17 cellular contexts compared by ENCODE assay signal in genomic region chr17:57678393-57678792, GRCh38.
"Had no signal": no experiment of that assay in that cellular context is flagged by ENCODE, and none has a peak within 500 bp of the region (broad histone marks: within the 10 kb centered on the region; RNA-seq: fewer than 3 reads in every experiment).

No MANE protein-coding gene starts in this region.

- H3K27me3 ChIP-seq: heart left ventricle, left lung, sigmoid colon had no signal

- H3K27ac ChIP-seq: heart left ventricle, left lung, psoas muscle, sigmoid colon, VCaP had no signal

- H3K9me3 ChIP-seq: heart left ventricle, left lung, psoas muscle, sigmoid colon had no signal

- DNase-seq: activated CD4-positive, alpha-beta T cell treated with anti-CD3 and anti-CD28 coated beads for 4 hours; activated CD8-positive, alpha-beta T cell treated with anti-CD3 and anti-CD28 coated beads for 36 hours; activated gamma-delta T cell treated with Interleukin-2 at 50 U/mL for 16 hours; activated T-cell treated with anti-CD3 and anti-CD28 coated beads for 4 hours; left lung; psoas muscle; sigmoid colon; stimulated activated CD4-positive, alpha-beta T cell treated with anti-CD3 and anti-CD28 coated beads, Interleukin-12 subunit alpha, Interleukin-12 subunit beta, amount 100 ng/mL, for 4 hours; stimulated activated naive CD4-positive, alpha-beta T cell treated with Interleukin-2 at 50 U/mL for 16 hours; T-cell; T1000 had no signal

- H3K4me1 ChIP-seq: heart left ventricle, left lung, sigmoid colon had no signal

- H3K4me3 ChIP-seq: heart left ventricle, left lung, psoas muscle, sigmoid colon had no signal

- FAIRE-seq: bronchial epithelial cell, frontal cortex, islet of Langerhans had no signal

- ATAC-seq: activated CD8-positive, alpha-beta T cell treated with anti-CD3 and anti-CD28 coated beads for 36 hours; left lung; natural killer cell treated with Interleukin-12 subunit alpha and Interleukin-12 subunit beta and Interleukin-15 and Interleukin-18, amount 100 ng/mL, for 72 hours; T-cell had no signal

- H3K36me3 ChIP-seq: left lung had no signal
